ENCODE assay signal across 1 cellular context in genomic region chr2:74550231-74550630, GRCh38.
TF ChIP-seq lines count a peak whose summit lies in the region.

No MANE protein-coding gene starts in this region.

TF ChIP-seq in WTC11, 78 proteins besides CTCF, POLR2A, EP300 and RAD21 (continued from another document):
- TF ChIP-seq ZBTB43 (CRISPR knock-in tag; IDR thresholded peaks at IDR 0.05): no peak
- no peak for TF ChIP-seq ATF2 (CRISPR knock-in tag; IDR thresholded peaks at IDR 0.05; ENCODE audit: borderline replicate concordance, low read depth)
- no peak for TF ChIP-seq USF2 (CRISPR knock-in tag; IDR thresholded peaks at IDR 0.05)
- TF ChIP-seq KAT7 (CRISPR knock-in tag; IDR thresholded peaks at IDR 0.05; ENCODE audit: borderline replicate concordance): no peak
- no peak for TF ChIP-seq ERG (CRISPR knock-in tag; IDR thresholded peaks at IDR 0.05)
TF ChIP-seq in WTC11: peak in this region for 0.
